In the genomic region with DNA sequence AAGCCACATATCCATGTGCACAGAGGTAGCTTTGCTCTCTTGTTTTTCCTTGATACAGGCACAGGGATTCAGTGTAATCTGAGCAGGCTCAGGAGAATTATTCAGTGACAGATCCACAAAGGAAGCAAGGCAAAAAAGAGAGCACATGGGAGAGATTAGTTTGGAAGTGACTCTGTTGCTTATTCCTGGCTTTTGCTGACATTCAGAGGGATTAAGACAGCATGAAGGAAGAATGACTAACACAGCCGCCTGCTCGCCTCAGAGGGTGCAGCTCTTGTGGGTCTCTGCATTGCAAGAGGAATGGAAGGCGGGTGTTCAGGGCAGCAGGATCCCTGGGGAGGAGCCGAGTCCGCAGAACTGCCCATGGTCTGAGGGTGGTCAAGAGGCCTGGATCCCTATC, we compare ENCODE assay signal across 15 cellular contexts.
DNase-seq lines count a peak whose midpoint lies in the region; ATAC-seq, FAIRE-seq and TF ChIP-seq lines count a peak whose summit lies in the region.
"Had no signal": no experiment of that assay in that cellular context is flagged by ENCODE, and none has a peak within 500 bp of the region (broad histone marks: within the 10 kb centered on the region; RNA-seq: fewer than 3 reads in every experiment).

No MANE protein-coding gene starts in this region.

- TF ChIP-seq CTCF in fibroblast of pulmonary artery (IDR thresholded peaks at IDR 0.05; ENCODE audit: low read length, missing control alignments) (no peak), lower leg skin (IDR thresholded peaks at IDR 0.05) (no peak)

- WGBS in lower leg skin, 2 donors = 58 to 71% methylated on average over 5 of the region's 5 CpGs

- DNase-seq in GM03348 (ENCODE audit: low spot score) (peak; percentile 66), T1000 (lab: John Stamatoyannopoulos, UW) (peak; percentile 17), fibroblast of pulmonary artery (ENCODE audit: low read depth) (peak; percentile 38), skeletal muscle cell (ENCODE audit: low read depth) (peak; percentile 63), GM12891 (ENCODE audit: insufficient read length, low spot score) (no peak), lower leg skin (ENCODE audit: low spot score in 2 of 2) (no peak)
- DNase-seq: activated CD8-positive, alpha-beta T cell treated with anti-CD3 and anti-CD28 coated beads for 36 hours; activated naive CD4-positive, alpha-beta T cell treated with anti-CD3 and anti-CD28 coated beads, Interleukin-2, amount 50 U/mL, for 16 hours; Calu3; NCI-H1105 treated with DMSO at 0.1 percent for 48 hours; T-helper 17 cell had no signal

- no peak for ATAC-seq in HG03457 (IDR thresholded peaks at IDR 0.05; ENCODE audit: unreplicated experiment)
- ATAC-seq in HG03045 (IDR thresholded peaks at IDR 0.05; ENCODE audit: unreplicated experiment) = no peak
- ATAC-seq: activated CD8-positive, alpha-beta T cell treated with anti-CD3 and anti-CD28 coated beads for 36 hours; T-helper 17 cell had no signal

- no peak for FAIRE-seq in GM12891 (lab: Jason Lieb, UNC)

- H3K4me3 ChIP-seq in fibroblast of pulmonary artery (replicated peaks; ENCODE audit: low read depth, low read length) (no peak overlapping the region), skeletal muscle cell (ENCODE audit: low read depth, low read length) (no peak overlapping the region), lower leg skin (ENCODE audit: low read depth, poor library complexity, severe bottlenecking) (no peak overlapping the region)
- H3K4me3 ChIP-seq: skin epidermis, vagina had no signal

- TF ChIP-seq POLR2A in GM12891 (IDR thresholded peaks at IDR 0.05; ENCODE audit: low read depth, low read length) = no peak
- TF ChIP-seq POLR2A in lower leg skin (IDR thresholded peaks at IDR 0.05) = no peak

- intact Hi-C loops in lower leg skin (cut with DNase I; ENCODE audit: low total_unique reads) = no loop called here

TF ChIP-seq in GM12891, 5 proteins besides CTCF, POLR2A, EP300 and RAD21:
- TF ChIP-seq POLR2AphosphoS5 (IDR thresholded peaks at IDR 0.05; ENCODE audit: low read depth, low read length) (no peak), SPI1 (IDR thresholded peaks at IDR 0.05; ENCODE audit: low read depth, low read length) (no peak), TAF1 (IDR thresholded peaks at IDR 0.05; ENCODE audit: low read depth, low read length) (no peak), POU2F2 (IDR thresholded peaks at IDR 0.05; ENCODE audit: low read depth, low read length) (no peak), PAX5 (IDR thresholded peaks at IDR 0.05; ENCODE audit: insufficient read depth, low read length, severe bottlenecking) (no peak)

Comparison
In these comparisons a context has a peak if more than half of its experiments do, and no peak if none do; other contexts are left out.
1. DNase-seq: peak in GM03348 (single experiment), T1000 (single experiment), fibroblast of pulmonary artery (single experiment) and skeletal muscle cell (single experiment); none in GM12891 (single experiment) and lower leg skin (0 of 2).